Comparison of ENCODE assay signal across 13 cellular contexts in the genomic region with DNA sequence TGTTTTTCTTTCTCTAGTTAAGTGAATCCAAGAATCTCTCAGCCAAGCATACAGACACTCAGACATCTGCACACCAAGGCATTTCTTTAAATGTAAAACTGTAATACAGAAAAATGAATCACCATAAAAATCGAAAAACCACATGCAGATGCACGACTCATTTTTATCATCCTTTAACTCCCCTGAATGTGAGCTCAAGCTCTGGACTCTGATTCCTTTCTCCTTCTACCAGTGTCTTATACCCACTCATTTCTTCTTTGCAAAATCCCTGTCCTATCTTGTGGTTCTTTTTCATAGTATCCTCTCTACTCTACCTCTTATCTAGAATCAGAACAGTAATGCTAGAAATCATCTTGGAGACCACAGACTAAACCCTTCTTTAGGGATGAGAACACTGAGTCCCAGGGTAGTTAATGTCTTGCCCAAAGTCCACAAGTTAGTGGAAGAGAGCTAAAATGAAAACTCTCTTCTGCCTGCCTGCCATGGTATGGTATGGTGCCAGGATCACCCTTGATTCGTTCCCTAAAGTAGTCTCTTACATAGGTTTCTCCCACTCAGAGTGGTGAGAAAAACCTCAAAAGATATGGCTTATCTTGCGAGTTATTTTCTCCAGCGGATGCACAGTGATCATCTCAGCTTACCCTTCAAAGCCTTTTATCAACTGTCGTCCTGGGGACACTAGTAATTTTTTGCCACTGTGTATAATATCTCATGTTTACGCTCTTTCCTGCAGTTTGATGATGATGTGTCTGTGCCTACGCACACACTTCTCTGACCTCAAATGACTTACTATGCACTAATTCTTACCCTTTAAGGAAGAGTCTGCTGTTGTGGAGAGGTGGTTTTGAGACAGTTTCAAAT. TPM values are rescaled to one million over a fixed set of nuclear protein-coding genes. Genes with fewer than 3 reads are reported as not detected.
DNase-seq lines count a peak whose midpoint lies in the region; ATAC-seq and TF ChIP-seq lines count a peak whose summit lies in the region.
"Had no signal": no experiment of that assay in that cellular context is flagged by ENCODE, and none has a peak within 500 bp of the region (broad histone marks: within the 10 kb centered on the region; RNA-seq: fewer than 3 reads in every experiment).

No MANE protein-coding gene starts in this region.

- peak overlapping the region; percentile 61 for H3K27ac ChIP-seq in CD8-positive, alpha-beta T cell (ENCODE audit: low read depth, low read length)

- peak; percentile 64 for ATAC-seq in CD8-positive, alpha-beta T cell
- ATAC-seq in activated naive CD8-positive, alpha-beta T cell treated with anti-CD3 and anti-CD28 coated beads, Interleukin-2, amount 50 U/mL, for 24 hours: peak; percentile 83
- ATAC-seq in naive B cell (ENCODE audit: low read depth in 2 of 2) (no peak), HG03439 (IDR thresholded peaks at IDR 0.05; ENCODE audit: unreplicated experiment) (no peak), HG02610 (IDR thresholded peaks at IDR 0.05; ENCODE audit: unreplicated experiment) (no peak)

- peak in 1 of 7 experiments; percentile 56 for DNase-seq in CD8-positive, alpha-beta T cell
- peak; percentile 25 for DNase-seq in NCI-H226
- no peak for DNase-seq in activated naive CD8-positive, alpha-beta T cell treated with anti-CD3 and anti-CD28 coated beads, Interleukin-2, amount 50 U/mL, for 24 hours
- DNase-seq in naive B cell: no peak
- DNase-seq in AG08395 (ENCODE audit: low spot score): no peak
- no peak for DNase-seq in NCI-H146 (lab: John Stamatoyannopoulos, UW)
- DNase-seq: GF-D8; Kasumi-1; NCI-H2029; NK-92 treated with Interleukin-12 subunit alpha and Interleukin-12 subunit beta, amount 100 ng/mL, for 24 hours; stimulated activated CD4-positive, alpha-beta T cell treated with anti-CD3 and anti-CD28 coated beads, Interleukin-4, amount 100 ng/mL, for 4 hours had no signal

- POLR2A ChIA-PET in CD8-positive, alpha-beta T cell (lab: Charles Lee): interaction anchor here (0.8 to 3.0 kb wide), 7 partner anchors 9 to 238 kb away, joined by 3 to 18 read pairs (median 5); no protein-coding TSS in a partner anchor

- H3K4me1 Mint-ChIP-seq in CD8-positive, alpha-beta T cell (ENCODE audit: low read depth): peaks cover 66% of the 10 kb centered on the region
- H3K4me1 Mint-ChIP-seq in activated naive CD8-positive, alpha-beta T cell treated with anti-CD3 and anti-CD28 coated beads, Interleukin-2, amount 50 U/mL, for 24 hours: peaks cover 41% of the 10 kb centered on the region
- peaks cover 4 to 46% (median 6%) of the 10 kb centered on the region in 3 donors for H3K4me1 Mint-ChIP-seq in naive B cell

- H3K27me3 Mint-ChIP-seq in CD8-positive, alpha-beta T cell (ENCODE audit: low read depth): no peaks in the 10 kb centered on the region
- no peaks in the 10 kb centered on the region for H3K27me3 Mint-ChIP-seq in activated naive CD8-positive, alpha-beta T cell treated with anti-CD3 and anti-CD28 coated beads, Interleukin-2, amount 50 U/mL, for 24 hours
- H3K27me3 Mint-ChIP-seq in naive B cell: no peaks in the 10 kb centered on the region

- H3K9me3 ChIP-seq in CD8-positive, alpha-beta T cell (ENCODE audit: low read length): no peaks in the 10 kb centered on the region

- no peaks in the 10 kb centered on the region for H3K9me3 Mint-ChIP-seq in CD8-positive, alpha-beta T cell
- H3K9me3 Mint-ChIP-seq in activated naive CD8-positive, alpha-beta T cell treated with anti-CD3 and anti-CD28 coated beads, Interleukin-2, amount 50 U/mL, for 24 hours: no peaks in the 10 kb centered on the region
- H3K9me3 Mint-ChIP-seq in naive B cell: no peaks in the 10 kb centered on the region

- intact Hi-C loops in CD8-positive, alpha-beta T cell (cut with DNase I, micrococcal nuclease): no loop called here

- CTCF ChIA-PET in CD8-positive, alpha-beta T cell (lab: Charles Lee): interaction anchor here (0.8 to 4.5 kb wide), 5 partner anchors 10 to 327 kb away, joined by 3 to 34 read pairs (median 3); no protein-coding TSS in a partner anchor

- H3K27me3 ChIP-seq in CD8-positive, alpha-beta T cell (ENCODE audit: insufficient read depth, low read length): no peaks in the 10 kb centered on the region

- no peak overlapping the region for H3K4me3 ChIP-seq in CD8-positive, alpha-beta T cell (ENCODE audit: low read depth, low read length)

- H3K36me3 Mint-ChIP-seq in CD8-positive, alpha-beta T cell: peaks cover 77% of the 10 kb centered on the region
- H3K36me3 Mint-ChIP-seq in activated naive CD8-positive, alpha-beta T cell treated with anti-CD3 and anti-CD28 coated beads, Interleukin-2, amount 50 U/mL, for 24 hours (ENCODE audit: low read depth): peaks cover 48% of the 10 kb centered on the region
- H3K36me3 Mint-ChIP-seq in naive B cell: peaks cover 8 to 30% of the 10 kb centered on the region in 2 donors

- peaks cover 21% of the 10 kb centered on the region for H3K4me1 ChIP-seq in CD8-positive, alpha-beta T cell (ENCODE audit: insufficient read depth, low read length)

- peak overlapping the region; percentile 97 for H3K27ac Mint-ChIP-seq in CD8-positive, alpha-beta T cell
- peak overlapping the region; percentile 66 for H3K27ac Mint-ChIP-seq in activated naive CD8-positive, alpha-beta T cell treated with anti-CD3 and anti-CD28 coated beads, Interleukin-2, amount 50 U/mL, for 24 hours
- H3K27ac Mint-ChIP-seq in naive B cell: peak overlapping the region in 4 of 6 donors; percentile 2 to 94 (median 53)

- no peak for TF ChIP-seq CTCF in CD8-positive, alpha-beta T cell (IDR thresholded peaks at IDR 0.05)

- H3K4me3 Mint-ChIP-seq in CD8-positive, alpha-beta T cell: peak overlapping the region; percentile 74
- peak overlapping the region; percentile 4 for H3K4me3 Mint-ChIP-seq in activated naive CD8-positive, alpha-beta T cell treated with anti-CD3 and anti-CD28 coated beads, Interleukin-2, amount 50 U/mL, for 24 hours
- H3K4me3 Mint-ChIP-seq in naive B cell: peak overlapping the region in 2 of 8 donors; percentile 2 to 76

- H3K36me3 ChIP-seq in CD8-positive, alpha-beta T cell (ENCODE audit: insufficient read depth, low read length): peaks cover 9% of the 10 kb centered on the region

RNA-seq across cellular contexts. Expression of a gene that starts 30.2 kb away (rescaled TPM):
- 100 to 1,000 TPM; 113 to 117 TPM for total RNA-seq in CD8-positive, alpha-beta T cell
- 10 to 100 TPM; 24.5 to 57.2 (median 39.8) TPM for polyA plus RNA-seq in naive B cell (ENCODE audit: low read depth in 6 of 6)

Comparison
In these comparisons a context has a peak if more than half of its experiments do, and no peak if none do; other contexts are left out.
1. ATAC-seq: peak in CD8-positive, alpha-beta T cell (single experiment) and activated naive CD8-positive, alpha-beta T cell treated with anti-CD3 and anti-CD28 coated beads, Interleukin-2, amount 50 U/mL, for 24 hours (single experiment); none in naive B cell (0 of 2), HG03439 (single experiment) and HG02610 (single experiment).
2. Peak in every context shown above with its lines, with median percentiles within 50 percentile points of each other: H3K27ac Mint-ChIP-seq.